In the genomic region with DNA sequence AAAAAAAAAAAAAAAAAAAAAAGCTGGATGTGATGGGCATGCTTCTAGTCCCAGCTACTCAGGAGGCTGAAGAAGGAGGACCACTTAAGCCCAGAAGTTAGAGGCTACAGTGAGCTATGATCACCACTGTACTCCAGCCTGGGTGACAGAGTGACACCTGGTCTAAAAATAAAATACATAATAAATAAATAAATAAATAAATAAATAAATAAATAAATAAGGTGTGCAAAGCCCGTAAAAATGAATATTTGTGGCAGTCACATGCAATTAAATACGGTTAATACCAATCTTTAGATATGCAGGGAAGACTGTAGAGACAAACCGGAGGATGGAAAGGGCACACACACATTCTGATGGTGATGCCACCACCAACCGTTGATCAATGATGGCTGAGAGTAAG, we compare ENCODE assay signal across 32 cellular contexts. TPM values are rescaled to one million over a fixed set of nuclear protein-coding genes. Genes with fewer than 3 reads are reported as not detected.
"Had no signal": no experiment of that assay in that cellular context is flagged by ENCODE, and none has a peak within 500 bp of the region (broad histone marks: within the 10 kb centered on the region; RNA-seq: fewer than 3 reads in every experiment).

No MANE protein-coding gene starts in this region.

- H3K27ac ChIP-seq: stomach, suprapubic skin, testis, thoracic aorta, thyroid gland, tibial artery, transverse colon, upper lobe of right lung, uterus, vagina had no signal

- H3K9me3 Mint-ChIP-seq: stimulated activated effector memory CD8-positive, alpha-beta T cell treated with anti-CD3 and anti-CD28 coated beads, Interleukin-12 subunit alpha, Interleukin-12 subunit beta, amount 100 ng/mL, for 72 hours; stimulated activated memory B cell treated with anti-CD40 and anti-IgM and Interleukin-4, amounts not matched to agents 10 μg/mL and 1 μg/mL and 100 μg/mL, for 72 hours; stimulated activated naive CD8-positive, alpha-beta T cell treated with anti-CD3 and anti-CD28 coated beads, Interleukin-15, amount 100 ng/mL, for 72 hours; stimulated activated naive CD8-positive, alpha-beta T cell treated with anti-CD3 and anti-CD28 coated beads, Interleukin-15, Interleukin-2, amounts not matched to agents 100 ng/mL and 50 ng/mL, for 24 hours; type B pancreatic cell had no signal

- H3K36me3 ChIP-seq: stomach, suprapubic skin, thoracic aorta, thyroid gland, tibial artery, tibial nerve, transverse colon, upper lobe of left lung, upper lobe of right lung, uterus, vagina had no signal

- H3K36me3 Mint-ChIP-seq: stimulated activated effector memory CD8-positive, alpha-beta T cell treated with anti-CD3 and anti-CD28 coated beads, Interleukin-12 subunit alpha, Interleukin-12 subunit beta, amount 100 ng/mL, for 72 hours; type B pancreatic cell had no signal

- DNase-seq: stimulated activated CD4-positive, alpha-beta T cell treated with anti-CD3 and anti-CD28 coated beads, Interleukin-2, amount 100 ng/mL, for 48 hours; stimulated activated CD4-positive, alpha-beta T cell treated with anti-CD3 and anti-CD28 coated beads, Interleukin-4, amount 100 ng/mL, for 1 hour; stimulated activated CD4-positive, alpha-beta T cell treated with anti-CD3 and anti-CD28 coated beads, Interleukin-4, amount 100 ng/mL, for 24 hours; stimulated activated CD8-positive, alpha-beta memory T cell treated with anti-CD3 and anti-CD28 coated beads, Interleukin-4, amount 100 ng/mL, for 48 hours; stimulated activated naive B cell treated with anti-CD40 and anti-IgM and Interleukin-4, amounts not matched to agents 10 μg/mL and 1 μg/mL and 100 μg/mL, for 72 hours; stimulated activated naive CD4-positive, alpha-beta T cell; stimulated activated naive CD4-positive, alpha-beta T cell treated with Interleukin-2 at 50 U/mL for 16 hours; stimulated activated naive CD8-positive, alpha-beta T cell treated with anti-CD3 and anti-CD28 coated beads, Interleukin-15, amount 100 ng/mL, for 72 hours; stimulated activated naive CD8-positive, alpha-beta T cell treated with anti-CD3 and anti-CD28 coated beads, Interleukin-15, Interleukin-2, amounts not matched to agents 100 U/mL and 50 U/mL, for 24 hours; stomach; substantia nigra; testis; thyroid gland; tibial artery; transverse colon; trophoblast cell; upper lobe of left lung; upper lobe of right lung; uterus had no signal

- FAIRE-seq: urothelium cell line had no signal

- H3K27me3 Mint-ChIP-seq: stimulated activated memory B cell treated with anti-CD40 and anti-IgM and Interleukin-4, amounts not matched to agents 10 μg/mL and 1 μg/mL and 100 μg/mL, for 72 hours; stimulated activated naive B cell treated with anti-CD40 and anti-IgM and Interleukin-4, amounts not matched to agents 10 μg/mL and 1 μg/mL and 100 μg/mL, for 72 hours; stimulated activated naive CD8-positive, alpha-beta T cell treated with anti-CD3 and anti-CD28 coated beads, Interleukin-15, Interleukin-2, amounts not matched to agents 100 ng/mL and 50 ng/mL, for 24 hours; type B pancreatic cell had no signal

- H3K4me3 ChIP-seq: stomach, suprapubic skin, testis, thoracic aorta, thyroid gland, tibial artery, tibial nerve, transverse colon, upper lobe of left lung, upper lobe of right lung, uterus, vagina had no signal

- H3K4me3 Mint-ChIP-seq: stimulated activated effector memory CD8-positive, alpha-beta T cell treated with anti-CD3 and anti-CD28 coated beads, Interleukin-12 subunit alpha, Interleukin-12 subunit beta, amount 100 ng/mL, for 72 hours; stimulated activated memory B cell treated with anti-CD40 and anti-IgM and Interleukin-4, amounts not matched to agents 10 μg/mL and 1 μg/mL and 100 μg/mL, for 72 hours; stimulated activated naive B cell treated with anti-CD40 and anti-IgM and Interleukin-4, amounts not matched to agents 10 μg/mL and 1 μg/mL and 100 μg/mL, for 72 hours; stimulated activated naive CD8-positive, alpha-beta T cell treated with anti-CD3 and anti-CD28 coated beads, Interleukin-15, amount 100 ng/mL, for 72 hours; stimulated activated naive CD8-positive, alpha-beta T cell treated with anti-CD3 and anti-CD28 coated beads, Interleukin-15, Interleukin-2, amounts not matched to agents 100 ng/mL and 50 ng/mL, for 24 hours; type B pancreatic cell had no signal

- H3K27me3 ChIP-seq: stomach, suprapubic skin, testis, thyroid gland, tibial artery, tibial nerve, transverse colon, upper lobe of left lung, upper lobe of right lung, uterus, vagina had no signal

- ATAC-seq: stimulated activated effector memory CD8-positive, alpha-beta T cell treated with anti-CD3 and anti-CD28 coated beads, Interleukin-12 subunit alpha, Interleukin-12 subunit beta, amount 100 ng/mL, for 72 hours; stimulated activated memory B cell treated with anti-CD40 and anti-IgM and Interleukin-4, amounts not matched to agents 10 μg/mL and 1 μg/mL and 100 μg/mL, for 72 hours; stimulated activated naive B cell treated with anti-CD40 and anti-IgM and Interleukin-4, amounts not matched to agents 10 μg/mL and 1 μg/mL and 100 μg/mL, for 72 hours; stimulated activated naive CD8-positive, alpha-beta T cell treated with anti-CD3 and anti-CD28 coated beads, Interleukin-15, amount 100 ng/mL, for 72 hours; stimulated activated naive CD8-positive, alpha-beta T cell treated with anti-CD3 and anti-CD28 coated beads, Interleukin-15, Interleukin-2, amounts not matched to agents 100 U/mL and 50 U/mL, for 24 hours; upper lobe of right lung had no signal

- H3K27ac Mint-ChIP-seq: stimulated activated effector memory CD8-positive, alpha-beta T cell treated with anti-CD3 and anti-CD28 coated beads, Interleukin-12 subunit alpha, Interleukin-12 subunit beta, amount 100 ng/mL, for 72 hours; stimulated activated memory B cell treated with anti-CD40 and anti-IgM and Interleukin-4, amounts not matched to agents 10 μg/mL and 1 μg/mL and 100 μg/mL, for 72 hours; stimulated activated naive B cell treated with anti-CD40 and anti-IgM and Interleukin-4, amounts not matched to agents 10 μg/mL and 1 μg/mL and 100 μg/mL, for 72 hours; stimulated activated naive CD8-positive, alpha-beta T cell treated with anti-CD3 and anti-CD28 coated beads, Interleukin-15, amount 100 ng/mL, for 72 hours; stimulated activated naive CD8-positive, alpha-beta T cell treated with anti-CD3 and anti-CD28 coated beads, Interleukin-15, Interleukin-2, amounts not matched to agents 100 ng/mL and 50 ng/mL, for 24 hours; type B pancreatic cell had no signal

- H3K4me1 Mint-ChIP-seq: stimulated activated naive CD8-positive, alpha-beta T cell treated with anti-CD3 and anti-CD28 coated beads, Interleukin-15, amount 100 ng/mL, for 72 hours had no signal

- H3K4me1 ChIP-seq: stomach, testis, thyroid gland, tibial artery, tibial nerve, transverse colon, upper lobe of right lung, uterus, vagina had no signal

- H3K9me3 ChIP-seq: suprapubic skin, testis, thoracic aorta, thyroid gland, tibial nerve, transverse colon, upper lobe of left lung, upper lobe of right lung, uterus, vagina had no signal

RNA-seq across cellular contexts. Expression of a gene that starts 26.2 kb away (rescaled TPM):
- total RNA-seq: stomach, subcutaneous adipose tissue, temporal lobe, testis, thoracic aorta, thyroid gland, tibial nerve, upper lobe of left lung, upper lobe of right lung, ureter, urinary bladder, uterus, vagina had no signal
- polyA plus RNA-seq: urinary bladder had no signal
